ENCODE assay signal across 11 cellular contexts in genomic region chr6:52394251-52394666, GRCh38. TPM values are rescaled to one million over a fixed set of nuclear protein-coding genes. Genes with fewer than 3 reads are reported as not detected.
DNase-seq lines count a peak whose midpoint lies in the region; ATAC-seq and TF ChIP-seq lines count a peak whose summit lies in the region.
"Had no signal": no experiment of that assay in that cellular context is flagged by ENCODE, and none has a peak within 500 bp of the region (broad histone marks: within the 10 kb centered on the region; RNA-seq: fewer than 3 reads in every experiment).

No MANE protein-coding gene starts in this region.

- no peak overlapping the region for H3K56ac ChIP-seq in mesendoderm (ENCODE audit: low read length)

- no peak for TF ChIP-seq CTCF in dorsolateral prefrontal cortex (IDR thresholded peaks at IDR 0.05 in 54 of 56, conservative IDR thresholded peaks at IDR 0.05 in 2 of 56; ENCODE audit: low read depth in 1 of 56, partially characterized antibody in 56 of 56)
- no peak for TF ChIP-seq CTCF in heart left ventricle (IDR thresholded peaks at IDR 0.05)

- WGBS in mesendoderm (ENCODE audit: extremely low coverage, insufficient coverage, low lambda C conversion rate), result no CpG with 5 or more reads among the region's 4 CpGs
- WGBS in heart left ventricle, 4 donors, result 82 to 89% (median 86%) methylated on average over 4 of the region's 4 CpGs

- intact Hi-C loops in dorsolateral prefrontal cortex (cut with DNase I) (no loop called here), heart left ventricle (cut with DNase I) (no loop called here)

- no peaks in the 10 kb centered on the region for H3K79me2 ChIP-seq in mesendoderm (ENCODE audit: control insufficient read depth, insufficient read depth, low read length)

- H3K27ac ChIP-seq in dorsolateral prefrontal cortex (peak overlapping the region in 22 of 59 donors; percentile 1 to 97 (median 30)), mesendoderm (ENCODE audit: low read depth, low read length) (no peak overlapping the region), heart left ventricle (peak overlapping the region in 1 of 12 donors; percentile 15)
- H3K27ac ChIP-seq: tibial artery had no signal

- no peaks in the 10 kb centered on the region for H3K79me1 ChIP-seq in mesendoderm (ENCODE audit: low read length)

- H3K27ac Mint-ChIP-seq in activated naive CD4-positive, alpha-beta T cell treated with anti-CD3 and anti-CD28 coated beads, Interleukin-2, amount 50 U/mL, for 72 hours, result peak overlapping the region in 1 of 2 donors; percentile 77

- H4K8ac ChIP-seq in mesendoderm (ENCODE audit: low read depth, low read length), result no peak overlapping the region

- no peak overlapping the region for H4K5ac ChIP-seq in mesendoderm (ENCODE audit: low read length)

- H3K4me2 ChIP-seq in mesendoderm (ENCODE audit: low read length), result no peak overlapping the region

- H3K18ac ChIP-seq in mesendoderm (ENCODE audit: low read length), result no peak overlapping the region

- H3K36me3 ChIP-seq in mesendoderm (ENCODE audit: control insufficient read depth, insufficient read depth, low read length) (no peaks in the 10 kb centered on the region), heart left ventricle (no peaks in the 10 kb centered on the region)
- H3K36me3 ChIP-seq: tibial artery had no signal

- no peak overlapping the region for H3K23ac ChIP-seq in mesendoderm (ENCODE audit: low read length)

- peaks cover 0 to 6% of the 10 kb centered on the region in 2 donors for H3K36me3 Mint-ChIP-seq in activated naive CD4-positive, alpha-beta T cell treated with anti-CD3 and anti-CD28 coated beads, Interleukin-2, amount 50 U/mL, for 72 hours

- H3K9me3 Mint-ChIP-seq in activated naive CD4-positive, alpha-beta T cell treated with anti-CD3 and anti-CD28 coated beads, Interleukin-2, amount 50 U/mL, for 72 hours, result peaks cover 0 to 6% of the 10 kb centered on the region in 2 donors

- no peak overlapping the region for H2BK120ac ChIP-seq in mesendoderm (ENCODE audit: low read depth, low read length)

- peak; percentile 56 for ATAC-seq in GM18511 (IDR thresholded peaks at IDR 0.05; ENCODE audit: unreplicated experiment)
- peak; percentile 58 for ATAC-seq in GM21390 (IDR thresholded peaks at IDR 0.05; ENCODE audit: unreplicated experiment)
- ATAC-seq in HG03139 (IDR thresholded peaks at IDR 0.05; ENCODE audit: unreplicated experiment), result peak; percentile 33
- ATAC-seq in activated naive CD4-positive, alpha-beta T cell treated with anti-CD3 and anti-CD28 coated beads, Interleukin-2, amount 50 U/mL, for 72 hours, result peak; percentile 53 to 65
- no peak for ATAC-seq in heart left ventricle

- TF ChIP-seq POLR2A in heart left ventricle (IDR thresholded peaks at IDR 0.05), result no peak

- no peak overlapping the region for H3K4ac ChIP-seq in mesendoderm (ENCODE audit: low read depth, low read length)

- H3K9ac ChIP-seq in mesendoderm (ENCODE audit: low read length), result no peak overlapping the region

- H3K4me3 ChIP-seq in dorsolateral prefrontal cortex (no peak overlapping the region), mesendoderm (ENCODE audit: low read length) (no peak overlapping the region), heart left ventricle (no peak overlapping the region)
- H3K4me3 ChIP-seq: tibial artery had no signal

- H2BK5ac ChIP-seq in mesendoderm (ENCODE audit: low read length), result no peak overlapping the region

- no peaks in the 10 kb centered on the region for H3K4me1 ChIP-seq in mesendoderm (ENCODE audit: control insufficient read depth, low read depth, low read length)
- H3K4me1 ChIP-seq in heart left ventricle, result peaks cover 0 to 33% (median 10%) of the 10 kb centered on the region in 12 donors

- no peaks in the 10 kb centered on the region for H3K9me3 ChIP-seq in heart left ventricle
- H3K9me3 ChIP-seq: tibial artery had no signal

- H3K27me3 ChIP-seq in dorsolateral prefrontal cortex (no peaks in the 10 kb centered on the region), mesendoderm (ENCODE audit: insufficient read depth, low read length, poor library complexity) (no peaks in the 10 kb centered on the region), heart left ventricle (no peaks in the 10 kb centered on the region)
- H3K27me3 ChIP-seq: tibial artery had no signal

- no peak overlapping the region for H2BK15ac ChIP-seq in mesendoderm (replicated peaks; ENCODE audit: low read depth)

- H2AK5ac ChIP-seq in mesendoderm (ENCODE audit: low read length), result no peak overlapping the region

- DNase-seq in activated naive CD4-positive, alpha-beta T cell treated with anti-CD3 and anti-CD28 coated beads, Interleukin-2, amount 50 U/mL, for 72 hours (ENCODE audit: low spot score in 2 of 2), result peak in 1 of 2 donors; percentile 39
- no peak for DNase-seq in dorsolateral prefrontal cortex
- DNase-seq in mesendoderm, result no peak
- no peak for DNase-seq in NCI-H345 treated with DMSO at 0.1 percent for 48 hours (lab: John Stamatoyannopoulos, UW; ENCODE audit: unreplicated experiment)
- DNase-seq in heart left ventricle, result no peak
- DNase-seq: DMS79 treated with DMSO at 0.1 percent for 48 hours, small intestine, tibial artery had no signal

RNA-seq across cellular contexts. Expression of gene EFHC1, which starts 25.9 kb away (rescaled TPM):
- 1 to 10 TPM; 4.4 to 6.4 TPM for total RNA-seq in activated naive CD4-positive, alpha-beta T cell treated with anti-CD3 and anti-CD28 coated beads, Interleukin-2, amount 50 U/mL, for 72 hours
- total RNA-seq in dorsolateral prefrontal cortex (10 to 100 TPM; 18.1 to 39.8 (median 27.3) TPM), heart left ventricle (10 to 100 TPM in 1 of 9 donors, 1 to 10 TPM in 8; 2.8 to 14.4 (median 5.2) TPM)
- 7.6 TPM for polyA plus RNA-seq in mesendoderm (2013, experiment 1 of 2)
- polyA plus RNA-seq in mesendoderm (2013, experiment 2 of 2), result 7.2 TPM
- polyA plus RNA-seq in heart left ventricle, result 1 to 10 TPM; 2.6 to 4.3 TPM

RNA-seq across cellular contexts. Expression of gene PAQR8, which starts 32.3 kb away (rescaled TPM):
- total RNA-seq in activated naive CD4-positive, alpha-beta T cell treated with anti-CD3 and anti-CD28 coated beads, Interleukin-2, amount 50 U/mL, for 72 hours, result 10 to 100 TPM in 1 of 2 donors, 1 to 10 TPM in 1; 8.0 to 11.4 TPM
- total RNA-seq in dorsolateral prefrontal cortex, result 100 to 1,000 TPM in 46 of 120 experiments, 10 to 100 TPM in 74; 40.1 to 180 (median 87.5) TPM
- polyA plus RNA-seq in mesendoderm (2013, experiment 1 of 2), result 2.7 TPM
- polyA plus RNA-seq in mesendoderm (2013, experiment 2 of 2), result 2.6 TPM
- 1 to 10 TPM; 1.8 to 7.5 (median 3.6) TPM for total RNA-seq in heart left ventricle
- 1 to 10 TPM; 1.3 to 3.7 TPM for polyA plus RNA-seq in heart left ventricle

Comparison
In these comparisons a context has a peak if more than half of its experiments do, and no peak if none do; other contexts are left out.
1. ATAC-seq: peak in GM18511 (single experiment), GM21390 (single experiment), HG03139 (single experiment) and activated naive CD4-positive, alpha-beta T cell treated with anti-CD3 and anti-CD28 coated beads, Interleukin-2, amount 50 U/mL, for 72 hours (2 of 2); none in heart left ventricle (0 of 4).